25 cellular contexts compared by ENCODE assay signal in genomic region chr1:90951009-90951408, GRCh38.
"Had no signal": no experiment of that assay in that cellular context is flagged by ENCODE, and none has a peak within 500 bp of the region (broad histone marks: within the 10 kb centered on the region; RNA-seq: fewer than 3 reads in every experiment).

No MANE protein-coding gene starts in this region.

- ATAC-seq: activated CD8-positive, alpha-beta memory T cell treated with anti-CD3 and anti-CD28 coated beads, Interleukin-2, amount 10 ng/mL, durations not matched to agents 7 days and 5 days; activated CD8-positive, alpha-beta T cell treated with anti-CD3 and anti-CD28 coated beads for 36 hours; activated naive CD4-positive, alpha-beta T cell treated with anti-CD3 and anti-CD28 coated beads, Interleukin-2, amount 50 U/mL, for 72 hours; activated T-helper 17 cell treated with anti-CD3 and anti-CD28 coated beads, Interleukin-2, amount 50 U/mL, for 72 hours; gastrocnemius medialis; left cardiac atrium; naive thymus-derived CD4-positive, alpha-beta T cell; pancreas; right cardiac atrium; stimulated activated memory B cell treated with anti-CD40 and anti-IgM and Interleukin-4, amounts not matched to agents 10 μg/mL and 1 μg/mL and 100 μg/mL, for 72 hours had no signal

- H3K9me3 Mint-ChIP-seq: activated T-helper 17 cell treated with anti-CD3 and anti-CD28 coated beads, Interleukin-2, amount 50 U/mL, for 72 hours; central memory CD8-positive, alpha-beta T cell; endodermal cell had no signal

- H3K4me3 Mint-ChIP-seq: activated CD4-positive, alpha-beta T cell treated with anti-CD3 and anti-CD28 coated beads, Interleukin-2, amount 10 ng/mL, durations not matched to agents 7 days and 5 days; activated CD8-positive, alpha-beta memory T cell treated with anti-CD3 and anti-CD28 coated beads, Interleukin-2, amount 10 ng/mL, durations not matched to agents 7 days and 5 days; activated CD8-positive, alpha-beta T cell treated with anti-CD3 and anti-CD28 coated beads for 36 hours; activated T-helper 17 cell treated with anti-CD3 and anti-CD28 coated beads, Interleukin-2, amount 50 U/mL, for 72 hours; central memory CD8-positive, alpha-beta T cell; endodermal cell; stimulated activated memory B cell treated with anti-CD40 and anti-IgM and Interleukin-4, amounts not matched to agents 10 μg/mL and 1 μg/mL and 100 μg/mL, for 72 hours; T-helper 2 cell treated with Interferon-gamma antibody and Interleukin-4, amounts not matched to agents 5 μg/mL and 100 μg/mL, for 36 hours had no signal

- H3K27ac Mint-ChIP-seq: activated CD4-positive, alpha-beta T cell treated with anti-CD3 and anti-CD28 coated beads, Interleukin-2, amount 10 ng/mL, durations not matched to agents 7 days and 5 days; activated CD8-positive, alpha-beta memory T cell treated with anti-CD3 and anti-CD28 coated beads, Interleukin-2, amount 10 ng/mL, durations not matched to agents 7 days and 5 days; activated CD8-positive, alpha-beta T cell treated with anti-CD3 and anti-CD28 coated beads for 36 hours; activated naive CD4-positive, alpha-beta T cell treated with anti-CD3 and anti-CD28 coated beads, Interleukin-2, amount 50 U/mL, for 72 hours; activated T-helper 17 cell treated with anti-CD3 and anti-CD28 coated beads, Interleukin-2, amount 50 U/mL, for 72 hours; endodermal cell; stimulated activated memory B cell treated with anti-CD40 and anti-IgM and Interleukin-4, amounts not matched to agents 10 μg/mL and 1 μg/mL and 100 μg/mL, for 72 hours; T-helper 2 cell treated with Interferon-gamma antibody and Interleukin-4, amounts not matched to agents 5 μg/mL and 100 μg/mL, for 36 hours had no signal

- H3K27me3 Mint-ChIP-seq: activated CD4-positive, alpha-beta T cell treated with anti-CD3 and anti-CD28 coated beads, Interleukin-2, amount 10 ng/mL, durations not matched to agents 7 days and 5 days; activated CD8-positive, alpha-beta memory T cell treated with anti-CD3 and anti-CD28 coated beads, Interleukin-2, amount 10 ng/mL, durations not matched to agents 7 days and 5 days; activated CD8-positive, alpha-beta T cell treated with anti-CD3 and anti-CD28 coated beads for 36 hours; activated T-helper 17 cell treated with anti-CD3 and anti-CD28 coated beads, Interleukin-2, amount 50 U/mL, for 72 hours; central memory CD8-positive, alpha-beta T cell; naive thymus-derived CD4-positive, alpha-beta T cell; stimulated activated memory B cell treated with anti-CD40 and anti-IgM and Interleukin-4, amounts not matched to agents 10 μg/mL and 1 μg/mL and 100 μg/mL, for 72 hours had no signal

- DNase-seq: activated CD4-positive, alpha-beta T cell treated with anti-CD3 and anti-CD28 coated beads, Interleukin-2, amount 10 ng/mL, durations not matched to agents 7 days and 5 days; activated CD4-positive, CD25-positive, alpha-beta regulatory T cell treated with anti-CD3 and anti-CD28 coated beads, Interleukin-2, amount 50 U/mL, for 72 hours; activated CD8-positive, alpha-beta memory T cell treated with anti-CD3 and anti-CD28 coated beads, Interleukin-2, amount 10 ng/mL, durations not matched to agents 7 days and 5 days; activated CD8-positive, alpha-beta T cell treated with anti-CD3 and anti-CD28 coated beads for 36 hours; activated T-cell treated with anti-CD3 and anti-CD28 coated beads for 4 hours; amniotic stem cell; endodermal cell; esophagus squamous epithelium; gastrocnemius medialis; head of caudate nucleus; hypothalamus; islet precursor cell; left cardiac atrium; mesenchymal stem cell; naive thymus-derived CD4-positive, alpha-beta T cell; pancreas; right cardiac atrium; stomach; trophoblast cell; uterus had no signal
